In genomic region chr18:40789286-40789685, GRCh38 we compare ENCODE assay signal across 13 cellular contexts.
DNase-seq lines count a peak whose midpoint lies in the region; TF ChIP-seq lines count a peak whose summit lies in the region.
"Had no signal": no experiment of that assay in that cellular context is flagged by ENCODE, and none has a peak within 500 bp of the region (broad histone marks: within the 10 kb centered on the region; RNA-seq: fewer than 3 reads in every experiment).

No MANE protein-coding gene starts in this region.

- TF ChIP-seq CTCF in mammary epithelial cell (conservative IDR thresholded peaks at IDR 0.05 in 1 of 2, IDR thresholded peaks at IDR 0.05 in 1 of 2; ENCODE audit: extremely low read depth in 1 of 2, insufficient read depth in 1 of 2, low read depth in 1 of 2, low read length in 2 of 2) = no peak
- no peak for TF ChIP-seq CTCF in breast epithelium (IDR thresholded peaks at IDR 0.05)
- no peak for TF ChIP-seq CTCF in epithelial cell of esophagus (IDR thresholded peaks at IDR 0.05; ENCODE audit: insufficient read depth, low read depth, low read length, missing control alignments)
- no peak for TF ChIP-seq CTCF in neural progenitor cell (IDR thresholded peaks at IDR 0.05)
- TF ChIP-seq CTCF in osteocyte (IDR thresholded peaks at IDR 0.05) = no peak
- no peak for TF ChIP-seq CTCF in progenitor cell of endocrine pancreas (IDR thresholded peaks at IDR 0.05; ENCODE audit: unreplicated experiment)

- intact Hi-C loops in mammary epithelial cell (cut with micrococcal nuclease) (no loop called here), breast epithelium (cut with DNase I; ENCODE audit: low total_unique reads) (no loop called here)

- H3K4me1 ChIP-seq in mammary epithelial cell (ENCODE audit: insufficient read depth, low read length) (no peaks in the 10 kb centered on the region), breast epithelium (no peaks in the 10 kb centered on the region), neural progenitor cell (no peaks in the 10 kb centered on the region)

- CTCF ChIA-PET in mammary epithelial cell (lab: Charles Lee; ENCODE audit: low non-redundant PET) = no interaction called here

- H3K27ac Mint-ChIP-seq in neural progenitor cell = no peak overlapping the region
- no peak overlapping the region for H3K27ac Mint-ChIP-seq in osteocyte (ENCODE audit: unreplicated experiment)
- no peak overlapping the region for H3K27ac Mint-ChIP-seq in progenitor cell of endocrine pancreas
- H3K27ac Mint-ChIP-seq: CD14-positive monocyte; CD8-positive, alpha-beta T cell had no signal

- no peaks in the 10 kb centered on the region for H3K79me2 ChIP-seq in mammary epithelial cell (ENCODE audit: insufficient read depth, low read length)
- no peaks in the 10 kb centered on the region for H3K79me2 ChIP-seq in neural progenitor cell (ENCODE audit: low read depth)

- H3K36me3 ChIP-seq in mammary epithelial cell (ENCODE audit: insufficient read depth, low read length) (no peaks in the 10 kb centered on the region), breast epithelium (no peaks in the 10 kb centered on the region), neural progenitor cell (no peaks in the 10 kb centered on the region)

- no peak overlapping the region for H3K4me2 ChIP-seq in mammary epithelial cell (ENCODE audit: insufficient read depth, low read depth, low read length)
- H3K4me2 ChIP-seq in neural progenitor cell = no peak overlapping the region

- H3K9me3 ChIP-seq in mammary epithelial cell (replicated peaks; ENCODE audit: insufficient read depth, low read length) (no peaks in the 10 kb centered on the region), breast epithelium (peaks cover 0 to 8% of the 10 kb centered on the region in 2 donors), neural progenitor cell (ENCODE audit: low read depth) (no peaks in the 10 kb centered on the region)

- H3K9ac ChIP-seq in mammary epithelial cell (ENCODE audit: insufficient read depth, low read length) = no peak overlapping the region
- no peak overlapping the region for H3K9ac ChIP-seq in neural progenitor cell

- H3K9me3 Mint-ChIP-seq in neural progenitor cell = peaks cover 4% of the 10 kb centered on the region
- H3K9me3 Mint-ChIP-seq in osteocyte (ENCODE audit: unreplicated experiment) = peaks cover 8% of the 10 kb centered on the region
- peaks cover 2% of the 10 kb centered on the region for H3K9me3 Mint-ChIP-seq in progenitor cell of endocrine pancreas (ENCODE audit: low read depth)

- H3F3A ChIP-seq in neural progenitor cell (ENCODE audit: low read depth) = no peaks in the 10 kb centered on the region

- H4K20me1 ChIP-seq in mammary epithelial cell (ENCODE audit: insufficient read depth, low read length) (no peaks in the 10 kb centered on the region), neural progenitor cell (ENCODE audit: low read depth) (no peaks in the 10 kb centered on the region)

- DNase-seq in mammary epithelial cell = peak; percentile 26
- no peak for DNase-seq in breast epithelium (ENCODE audit: low spot score in 2 of 2)
- DNase-seq in epithelial cell of esophagus (ENCODE audit: low read depth) = peak; percentile 75
- no peak for DNase-seq in neural progenitor cell (ENCODE audit: low spot score)
- no peak for DNase-seq in osteocyte (ENCODE audit: extremely low spot score, unreplicated experiment)
- DNase-seq in progenitor cell of endocrine pancreas (ENCODE audit: low spot score, unreplicated experiment) = no peak
- no peak for DNase-seq in activated naive CD4-positive, alpha-beta T cell treated with Interleukin-2 at 50 U/mL for 16 hours
- DNase-seq: CD8-positive, alpha-beta T cell; DMS 273 treated with DMSO at 0.1 percent for 48 hours had no signal

- 67% methylated on average over 4 of the region's 4 CpGs for WGBS in mammary epithelial cell (ENCODE audit: low coverage, missing lambda C conversion rate)

- H3K4me1 Mint-ChIP-seq in neural progenitor cell (no peaks in the 10 kb centered on the region), osteocyte (ENCODE audit: unreplicated experiment) (no peaks in the 10 kb centered on the region), progenitor cell of endocrine pancreas (ENCODE audit: low read depth) (peaks cover 3% of the 10 kb centered on the region)
- H3K4me1 Mint-ChIP-seq: CD14-positive monocyte had no signal

- dilution Hi-C loops in mammary epithelial cell (cut with HindIII; ENCODE audit: low sequenced_read_pairs) = no loop called here

- TF ChIP-seq POLR2A in breast epithelium (IDR thresholded peaks at IDR 0.05) = no peak

- H3K27me3 ChIP-seq in mammary epithelial cell (ENCODE audit: insufficient read depth, low read length) (no peaks in the 10 kb centered on the region), breast epithelium (no peaks in the 10 kb centered on the region), neural progenitor cell (no peaks in the 10 kb centered on the region)

- no peak overlapping the region for H3K4me3 ChIP-seq in mammary epithelial cell (replicated peaks in 1 of 3; ENCODE audit: insufficient read depth in 1 of 3, low read depth in 2 of 3, low read length in 3 of 3)
- H3K4me3 ChIP-seq in breast epithelium = no peak overlapping the region
- H3K4me3 ChIP-seq in epithelial cell of esophagus (ENCODE audit: low read length) = no peak overlapping the region
- no peak overlapping the region for H3K4me3 ChIP-seq in neural progenitor cell
- H3K4me3 ChIP-seq: GM12878, K562 had no signal

- H3K27me3 Mint-ChIP-seq in neural progenitor cell (ENCODE audit: insufficient read depth, low read depth) = peaks cover 2% of the 10 kb centered on the region
- H3K27me3 Mint-ChIP-seq in osteocyte (ENCODE audit: unreplicated experiment) = no peaks in the 10 kb centered on the region
- H3K27me3 Mint-ChIP-seq in progenitor cell of endocrine pancreas = no peaks in the 10 kb centered on the region

- H3K27ac ChIP-seq in mammary epithelial cell (ENCODE audit: insufficient read depth, low read depth, low read length) (no peak overlapping the region), breast epithelium (no peak overlapping the region), neural progenitor cell (no peak overlapping the region)
- H3K27ac ChIP-seq: 22Rv1 had no signal

- H3K36me3 Mint-ChIP-seq in neural progenitor cell (no peaks in the 10 kb centered on the region), osteocyte (ENCODE audit: unreplicated experiment) (no peaks in the 10 kb centered on the region), progenitor cell of endocrine pancreas (ENCODE audit: insufficient read depth) (no peaks in the 10 kb centered on the region)
- H3K36me3 Mint-ChIP-seq: CD14-positive monocyte; CD8-positive, alpha-beta T cell had no signal

- BruUV-seq in mammary epithelial cell (replicated peaks; lab: Mats Ljungman, UMichigan) = no TSS peak

- H3K4me3 Mint-ChIP-seq in neural progenitor cell = no peak overlapping the region
- no peak overlapping the region for H3K4me3 Mint-ChIP-seq in osteocyte (ENCODE audit: unreplicated experiment)
- no peak overlapping the region for H3K4me3 Mint-ChIP-seq in progenitor cell of endocrine pancreas (ENCODE audit: low read depth)
- H3K4me3 Mint-ChIP-seq: CD14-positive monocyte; CD8-positive, alpha-beta T cell had no signal

- H2AFZ ChIP-seq in mammary epithelial cell (ENCODE audit: low read depth, low read length) (peak overlapping the region; percentile 29), neural progenitor cell (replicated peaks) (peak overlapping the region; percentile 12)

- in situ Hi-C loops in mammary epithelial cell (cut with MboI; ENCODE audit: low sequenced_read_pairs in 2 of 2) = no loop called here

Comparison
In these comparisons a context has a peak if more than half of its experiments do, and no peak if none do; other contexts are left out.
1. DNase-seq: peak in mammary epithelial cell (single experiment) and epithelial cell of esophagus (single experiment); none in breast epithelium (0 of 2), neural progenitor cell (single experiment), osteocyte (single experiment), progenitor cell of endocrine pancreas (single experiment) and activated naive CD4-positive, alpha-beta T cell treated with Interleukin-2 at 50 U/mL for 16 hours (single experiment).